ENCODE assay signal across 9 cellular contexts in the genomic region with DNA sequence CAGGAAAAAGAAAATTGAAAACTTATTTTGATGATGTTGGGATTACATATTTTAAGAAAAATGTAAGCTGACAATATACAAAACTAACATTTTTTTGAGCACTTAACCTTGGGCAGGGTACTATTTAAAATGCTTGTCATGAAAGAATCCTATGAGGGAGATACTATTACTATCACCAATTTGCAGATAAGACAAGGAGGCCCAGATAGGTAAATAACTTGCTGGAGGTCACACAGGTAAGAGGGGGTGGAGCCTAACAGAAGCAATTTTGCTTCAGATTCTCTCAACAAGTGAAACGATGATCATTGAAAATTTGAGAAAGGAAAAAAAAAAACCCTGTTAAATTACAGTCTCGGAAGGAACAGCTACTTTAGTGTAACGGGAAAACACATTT. TPM values are rescaled to one million over a fixed set of nuclear protein-coding genes. Genes with fewer than 3 reads are reported as not detected.
DNase-seq lines count a peak whose midpoint lies in the region; ATAC-seq and TF ChIP-seq lines count a peak whose summit lies in the region.
"Had no signal": no experiment of that assay in that cellular context is flagged by ENCODE, and none has a peak within 500 bp of the region (broad histone marks: within the 10 kb centered on the region; RNA-seq: fewer than 3 reads in every experiment).

No MANE protein-coding gene starts in this region.

- H3K4me3 Mint-ChIP-seq in T-helper 17 cell = peak overlapping the region; percentile 100

- H3K4me2 ChIP-seq in SK-N-SH = peak overlapping the region; percentile 98
- peak overlapping the region; percentile 96 for H3K4me2 ChIP-seq in smooth muscle cell

- no peaks in the 10 kb centered on the region for H3K27me3 ChIP-seq in SK-N-SH (ENCODE audit: insufficient read depth)
- no peaks in the 10 kb centered on the region for H3K27me3 ChIP-seq in smooth muscle cell (ENCODE audit: low read depth)

- no peaks in the 10 kb centered on the region for H3K9me2 ChIP-seq in SK-N-SH

- H3K4me3 ChIP-seq in SK-N-SH (ENCODE audit: low read depth in 2 of 2, low read length in 1 of 2) (peak overlapping the region; percentile 78; a peak in 3 of 4 replicates), fibroblast of pulmonary artery (replicated peaks; ENCODE audit: low read depth, low read length) (peak overlapping the region; percentile 92), smooth muscle cell (peak overlapping the region; percentile 99)

- CTCF ChIA-PET in SK-N-SH (lab: Yijun Ruan, JAX) = no interaction called here

- H3F3A ChIP-seq in SK-N-SH (replicated peaks; ENCODE audit: insufficient read depth) = peaks cover 30% of the 10 kb centered on the region
- peaks cover 11% of the 10 kb centered on the region for H3F3A ChIP-seq in smooth muscle cell (ENCODE audit: low read depth)

- DNase-seq in SK-N-SH = no peak
- no peak for DNase-seq in T-helper 17 cell
- no peak for DNase-seq in fibroblast of pulmonary artery (ENCODE audit: low read depth)
- no peak for DNase-seq in smooth muscle cell (lab: John Stamatoyannopoulos, UW; ENCODE audit: unreplicated experiment)
- no peak for DNase-seq in stimulated activated CD8-positive, alpha-beta memory T cell treated with anti-CD3 and anti-CD28 coated beads, Interleukin-4, amount 100 ng/mL, for 48 hours
- DNase-seq: NCI-H1105 treated with DMSO at 0.1 percent for 48 hours had no signal

- POLR2A ChIA-PET in SK-N-SH (lab: Yijun Ruan, JAX) = no interaction called here

- peak overlapping the region; percentile 100 for H3K27ac Mint-ChIP-seq in T-helper 17 cell

- peak overlapping the region in 1 of 2 experiments; percentile 99; a peak in 2 of 4 replicates for H3K27ac ChIP-seq in SK-N-SH (ENCODE audit: low read depth in 2 of 2, low read length in 1 of 2)
- H3K27ac ChIP-seq in smooth muscle cell (ENCODE audit: low read depth) = no peak overlapping the region

- no peak for TF ChIP-seq EP300 in SK-N-SH (IDR thresholded peaks at IDR 0.05; ENCODE audit: borderline replicate concordance in 1 of 2, low read depth in 1 of 2, low read length in 1 of 2)

- ATAC-seq in SK-N-SH treated with all-trans-retinoic acid at 6 μM for 48 hours (no peak), T-helper 17 cell (no peak), GM18511 (IDR thresholded peaks at IDR 0.05; ENCODE audit: unreplicated experiment) (no peak), GM18858 (IDR thresholded peaks at IDR 0.05; ENCODE audit: unreplicated experiment) (no peak)

- peak overlapping the region; percentile 97; the same call in 1 of the 2 replicates for H3K9ac ChIP-seq in SK-N-SH
- H3K9ac ChIP-seq in smooth muscle cell (ENCODE audit: low read depth) = no peak overlapping the region

- H3K36me3 ChIP-seq in SK-N-SH (replicated peaks in 1 of 2; ENCODE audit: control insufficient read depth in 1 of 2, insufficient read depth in 2 of 2, low read length in 1 of 2) = peaks cover 31 to 32% of the 10 kb centered on the region in 2 experiments
- H3K36me3 ChIP-seq in smooth muscle cell (ENCODE audit: low read depth) = peaks cover 7% of the 10 kb centered on the region

- H3K4me1 Mint-ChIP-seq in T-helper 17 cell = peaks cover 36% of the 10 kb centered on the region

- peaks cover 84% of the 10 kb centered on the region for H3K79me2 ChIP-seq in SK-N-SH (ENCODE audit: insufficient read depth)
- peaks cover 57% of the 10 kb centered on the region for H3K79me2 ChIP-seq in smooth muscle cell (ENCODE audit: low read depth)

- no peak for TF ChIP-seq RAD21 in SK-N-SH (IDR thresholded peaks at IDR 0.05; ENCODE audit: low read length)

- H3K27me3 Mint-ChIP-seq in T-helper 17 cell = no peaks in the 10 kb centered on the region

- peaks cover 6% of the 10 kb centered on the region in 2 experiments; a peak in 2 of 4 replicates for H3K4me1 ChIP-seq in SK-N-SH (ENCODE audit: control insufficient read depth in 1 of 2, insufficient read depth in 2 of 2, low read depth in 1 of 2, low read length in 1 of 2)
- peaks cover 27% of the 10 kb centered on the region for H3K4me1 ChIP-seq in smooth muscle cell (ENCODE audit: low read depth)

- 23% methylated on average over 3 of the region's 3 CpGs for WGBS in SK-N-SH (ENCODE audit: low lambda C conversion rate)
- 76% methylated on average over 3 of the region's 3 CpGs for WGBS in smooth muscle cell (ENCODE audit: low lambda C conversion rate)

- H3K9me3 ChIP-seq in SK-N-SH (no peaks in the 10 kb centered on the region), T-helper 17 cell (ENCODE audit: control insufficient read depth, low read length, poor library complexity, severe bottlenecking) (no peaks in the 10 kb centered on the region), smooth muscle cell (replicated peaks; ENCODE audit: low read depth) (no peaks in the 10 kb centered on the region)

- H2AFZ ChIP-seq in SK-N-SH (ENCODE audit: low read depth) (peak overlapping the region; percentile 67; the same call in 1 of the 2 replicates), smooth muscle cell (ENCODE audit: low read depth) (no peak overlapping the region)

- H3K36me3 Mint-ChIP-seq in T-helper 17 cell (ENCODE audit: low read depth) = peaks cover 12% of the 10 kb centered on the region

- H4K20me1 ChIP-seq in SK-N-SH (ENCODE audit: insufficient read depth) (peaks cover 24% of the 10 kb centered on the region), smooth muscle cell (ENCODE audit: low read depth) (peaks cover 24% of the 10 kb centered on the region)

- TF ChIP-seq CTCF in SK-N-SH (IDR thresholded peaks at IDR 0.05) = no peak
- no peak for TF ChIP-seq CTCF in fibroblast of pulmonary artery (IDR thresholded peaks at IDR 0.05; ENCODE audit: low read length, missing control alignments)
- TF ChIP-seq CTCF in smooth muscle cell (IDR thresholded peaks at IDR 0.05; ENCODE audit: borderline replicate concordance, insufficient read depth, poor library complexity, severe bottlenecking) = no peak

TF ChIP-seq in SK-N-SH, 30 proteins besides CTCF, POLR2A, EP300 and RAD21 (continues in another document):
- TF ChIP-seq, protein P1, sequence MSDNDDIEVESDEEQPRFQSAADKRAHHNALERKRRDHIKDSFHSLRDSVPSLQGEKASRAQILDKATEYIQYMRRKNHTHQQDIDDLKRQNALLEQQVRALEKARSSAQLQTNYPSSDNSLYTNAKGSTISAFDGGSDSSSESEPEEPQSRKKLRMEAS (IDR thresholded peaks at IDR 0.05; ENCODE audit: low read depth) = no peak
- no peak for TF ChIP-seq JUND (IDR thresholded peaks at IDR 0.05)
- no peak for TF ChIP-seq RFX5 (IDR thresholded peaks at IDR 0.05; ENCODE audit: low read length)
- no peak for TF ChIP-seq TEAD4 (IDR thresholded peaks at IDR 0.05; ENCODE audit: borderline replicate concordance, insufficient read depth)
- TF ChIP-seq SMC3 (IDR thresholded peaks at IDR 0.05; ENCODE audit: low read depth, low read length) = no peak
- TF ChIP-seq NFIC (IDR thresholded peaks at IDR 0.05; ENCODE audit: borderline replicate concordance) = no peak
- TF ChIP-seq GATA2 (CRISPR knock-in tag; IDR thresholded peaks at IDR 0.05) = no peak
- no peak for TF ChIP-seq CHD2 (IDR thresholded peaks at IDR 0.05; ENCODE audit: low read length, partially characterized antibody)
- no peak for TF ChIP-seq POLR2AphosphoS5 (IDR thresholded peaks at IDR 0.05; ENCODE audit: low read depth, low read length)

TF ChIP-seq in SK-N-SH treated with all-trans-retinoic acid at 6 μM for 48 hours, 23 proteins besides CTCF, POLR2A, EP300 and RAD21 (continues in another document):
- TF ChIP-seq OSR1 (CRISPR knock-in tag; IDR thresholded peaks at IDR 0.05) (no peak), ZC3H10 (CRISPR knock-in tag; IDR thresholded peaks at IDR 0.05) (no peak), CSRNP3 (CRISPR knock-in tag; IDR thresholded peaks at IDR 0.05) (no peak), PPARA (CRISPR knock-in tag; IDR thresholded peaks at IDR 0.05; ENCODE audit: borderline replicate concordance) (no peak)

RNA-seq across cellular contexts. Expression of gene GART, which starts 1.2 kb away (rescaled TPM):
- polyA plus RNA-seq in SK-N-SH (2012; rRNA removed) (17.3 and 26.8 TPM in 2 replicates), smooth muscle cell (29.0 and 31.5 TPM in 2 replicates)
- polyA plus RNA-seq in SK-N-SH (2012; cell fraction: cytosol; rRNA removed) = 24.9 and 25.0 TPM in 2 replicates
- polyA plus RNA-seq in SK-N-SH (2012; cell fraction: nucleus; rRNA removed) = 29.6 and 53.5 TPM in 2 replicates
- total RNA-seq in T-helper 17 cell (10 to 100 TPM; 40.0 to 44.8 TPM), smooth muscle cell (38.3 and 62.1 TPM in 2 replicates)

RNA-seq across cellular contexts. Expression of gene SON, which starts 2.1 kb away (rescaled TPM):
- polyA plus RNA-seq in SK-N-SH (2012; rRNA removed) (45.9 and 57.4 TPM in 2 replicates), smooth muscle cell (286 and 404 TPM in 2 replicates)
- polyA plus RNA-seq in SK-N-SH (2012; cell fraction: cytosol; rRNA removed) = 40.1 and 44.0 TPM in 2 replicates
- 122 and 250 TPM in 2 replicates for polyA plus RNA-seq in SK-N-SH (2012; cell fraction: nucleus; rRNA removed)
- total RNA-seq in T-helper 17 cell (100 to 1,000 TPM; 324 to 380 TPM), smooth muscle cell (164 and 304 TPM in 2 replicates)

RNA-seq across cellular contexts. Expression of gene DONSON, which starts 47.8 kb away (rescaled TPM):
- 17.3 and 20.6 TPM in 2 replicates for polyA plus RNA-seq in SK-N-SH (2012; rRNA removed)
- 16.5 and 19.2 TPM in 2 replicates for polyA plus RNA-seq in SK-N-SH (2012; cell fraction: cytosol; rRNA removed)
- polyA plus RNA-seq in SK-N-SH (2012; cell fraction: nucleus; rRNA removed) = 41.8 and 54.5 TPM in 2 replicates
- 10 to 100 TPM in 1 of 2 donors, 1 to 10 TPM in 1; 8.9 to 10.0 TPM for total RNA-seq in T-helper 17 cell
- 39.9 and 41.7 TPM in 2 replicates for total RNA-seq in smooth muscle cell
- polyA plus RNA-seq in smooth muscle cell = 38.0 and 41.0 TPM in 2 replicates

RNA-seq across cellular contexts. Expression of gene DNAJC28, which starts 49.2 kb away (rescaled TPM):
- polyA plus RNA-seq in SK-N-SH (2012; rRNA removed) (0.58 and 0.88 TPM in 2 replicates), smooth muscle cell (0.69 and 1.3 TPM in 2 replicates)
- polyA plus RNA-seq in SK-N-SH (2012; cell fraction: cytosol; rRNA removed) = 1.2 and 1.8 TPM in 2 replicates
- polyA plus RNA-seq in SK-N-SH (2012; cell fraction: nucleus; rRNA removed) = 0.28 and 0.83 TPM in 2 replicates
- total RNA-seq in T-helper 17 cell (under 1 TPM in 1 of 2 donors, not detected in 1; 0.47 TPM), smooth muscle cell (0.85 and 3.7 TPM in 2 replicates)
